In the genomic region with DNA sequence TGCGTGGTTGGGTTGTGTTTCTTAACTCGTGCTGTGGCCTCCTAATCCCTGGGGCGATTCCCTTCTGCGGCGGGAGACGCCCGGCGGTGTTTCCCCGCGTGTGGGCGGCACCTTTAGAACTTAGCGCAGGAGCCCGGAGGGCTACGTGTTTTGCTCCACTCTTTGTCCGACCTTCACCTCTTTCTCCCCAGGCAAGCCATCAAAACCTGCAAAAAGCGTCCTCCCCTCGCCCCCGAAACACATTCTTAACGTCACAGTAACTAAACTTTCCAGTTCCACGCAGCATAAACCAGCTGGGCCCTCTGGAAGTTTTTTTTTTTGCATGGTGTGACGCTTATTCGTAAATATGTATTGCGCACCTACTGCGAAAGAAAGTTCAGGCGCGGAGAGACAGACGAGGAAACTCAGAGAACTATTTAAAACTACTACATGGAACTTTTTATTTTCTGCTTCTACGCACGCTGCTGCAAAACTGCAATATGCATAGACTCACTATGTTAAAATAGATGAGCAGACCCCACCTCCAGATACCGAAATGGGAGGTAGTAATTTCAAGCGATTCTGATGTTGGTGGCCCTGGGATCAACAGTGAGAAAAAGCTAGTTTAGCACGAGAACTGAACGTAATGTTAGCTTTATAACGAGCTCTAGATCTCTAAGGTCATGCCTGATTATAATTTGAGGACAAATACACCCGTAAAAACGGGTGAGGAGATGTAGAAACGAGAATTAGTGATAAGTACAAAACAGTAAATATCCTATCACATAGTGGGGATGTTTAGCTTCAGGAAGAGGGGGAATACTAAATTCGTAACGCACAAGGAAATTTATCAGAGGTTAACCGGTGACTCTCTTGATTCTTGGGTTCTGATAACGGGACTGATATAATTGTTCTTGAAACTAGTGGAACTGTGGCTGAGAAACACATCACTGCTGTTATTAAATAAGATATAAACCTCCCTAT, we compare ENCODE assay signal across 8 cellular contexts. TPM values are rescaled to one million over a fixed set of nuclear protein-coding genes. Genes with fewer than 3 reads are reported as not detected.
A peak's percentile ranks its signal among the peaks of the same experiment; 100 is the strongest.
DNase-seq lines count a peak whose midpoint lies in the region; ATAC-seq and TF ChIP-seq lines count a peak whose summit lies in the region.

No MANE protein-coding gene starts in this region.

- H3K27me3 ChIP-seq in duodenal mucosa (ENCODE audit: control insufficient read depth in 1 of 2, insufficient read depth in 2 of 2, low read length in 2 of 2): no peaks in the 10 kb centered on the region

- H3K9me3 ChIP-seq in duodenal mucosa (ENCODE audit: control insufficient read depth in 1 of 2, low read length in 2 of 2): no peaks in the 10 kb centered on the region

- TF ChIP-seq CTCF in GM13976 (IDR thresholded peaks at IDR 0.05; ENCODE audit: borderline replicate concordance, control extremely low read depth, extremely low read depth, insufficient read depth, missing control alignments): no peak

- no peaks in the 10 kb centered on the region for H3K9me3 Mint-ChIP-seq in stimulated activated naive CD8-positive, alpha-beta T cell treated with anti-CD3 and anti-CD28 coated beads, Interleukin-15, Interleukin-2, amounts not matched to agents 100 ng/mL and 50 ng/mL, for 24 hours

- H3K36me3 Mint-ChIP-seq in stimulated activated naive CD8-positive, alpha-beta T cell treated with anti-CD3 and anti-CD28 coated beads, Interleukin-15, Interleukin-2, amounts not matched to agents 100 ng/mL and 50 ng/mL, for 24 hours (ENCODE audit: low read depth): peaks cover 7% of the 10 kb centered on the region

- no peaks in the 10 kb centered on the region for H3K36me3 ChIP-seq in duodenal mucosa (ENCODE audit: control insufficient read depth in 1 of 2, insufficient read depth in 2 of 2, low read length in 2 of 2)

- peak overlapping the region; percentile 98 for H3K27ac Mint-ChIP-seq in stimulated activated naive CD8-positive, alpha-beta T cell treated with anti-CD3 and anti-CD28 coated beads, Interleukin-15, Interleukin-2, amounts not matched to agents 100 ng/mL and 50 ng/mL, for 24 hours

- H3K4me3 ChIP-seq in duodenal mucosa (ENCODE audit: low read depth in 1 of 2, low read length in 2 of 2): peak overlapping the region; percentile 95 to 96

- H3K4me1 ChIP-seq in duodenal mucosa (ENCODE audit: control insufficient read depth in 1 of 2, insufficient read depth in 2 of 2, low read length in 2 of 2): peaks cover 8 to 10% of the 10 kb centered on the region in 2 donors

- H3K27ac ChIP-seq in duodenal mucosa (ENCODE audit: low read depth, low read length): peak overlapping the region; percentile 89

- peak; percentile 32 for ATAC-seq in GM19463 (IDR thresholded peaks at IDR 0.05; ENCODE audit: unreplicated experiment)
- ATAC-seq in HG03558 (IDR thresholded peaks at IDR 0.05; ENCODE audit: extremely low read depth, unreplicated experiment): peak; percentile 6

- H3K4me3 Mint-ChIP-seq in stimulated activated naive CD8-positive, alpha-beta T cell treated with anti-CD3 and anti-CD28 coated beads, Interleukin-15, Interleukin-2, amounts not matched to agents 100 ng/mL and 50 ng/mL, for 24 hours: peak overlapping the region; percentile 98

- peak; percentile 66 for DNase-seq in Caki2 (ENCODE audit: low read depth)
- peak; percentile 28 for DNase-seq in T1000 (lab: John Stamatoyannopoulos, UW)
- DNase-seq in midbrain (lab: John Stamatoyannopoulos, UW): peak; percentile 42
- no peak for DNase-seq in GM13976 (ENCODE audit: low spot score)

- peaks cover 57% of the 10 kb centered on the region for H3K4me1 Mint-ChIP-seq in stimulated activated naive CD8-positive, alpha-beta T cell treated with anti-CD3 and anti-CD28 coated beads, Interleukin-15, Interleukin-2, amounts not matched to agents 100 ng/mL and 50 ng/mL, for 24 hours (ENCODE audit: low read depth)

- peak overlapping the region; percentile 82 to 89 for H3K9ac ChIP-seq in duodenal mucosa (ENCODE audit: low read depth in 1 of 2, low read length in 2 of 2)

- in situ Hi-C loops in Caki2 (cut with HindIII; ENCODE audit: low pct_unique_long_range_greater_than_20kb, low sequenced_read_pairs): no loop called here
- in situ Hi-C loops in GM13976 (cut with MboI; ENCODE audit: low sequenced_read_pairs, unreplicated experiment): no loop called here

- peaks cover 4% of the 10 kb centered on the region for H3K27me3 Mint-ChIP-seq in stimulated activated naive CD8-positive, alpha-beta T cell treated with anti-CD3 and anti-CD28 coated beads, Interleukin-15, Interleukin-2, amounts not matched to agents 100 ng/mL and 50 ng/mL, for 24 hours

RNA-seq across cellular contexts. Expression of gene MTR, which starts 0.9 kb away (rescaled TPM):
- 10.0 and 13.8 TPM in 2 replicates for total RNA-seq in Caki2 (2014; rRNA removed; shearing (Covaris generic); ENCODE audit: low replicate concordance)
